30 cellular contexts compared by ENCODE assay signal in genomic region chr9:133202688-133203453, GRCh38. TPM values are rescaled to one million over a fixed set of nuclear protein-coding genes. Genes with fewer than 3 reads are reported as not detected.
DNase-seq lines count a peak whose midpoint lies in the region; ATAC-seq, FAIRE-seq and TF ChIP-seq lines count a peak whose summit lies in the region.
"Had no signal": no experiment of that assay in that cellular context is flagged by ENCODE, and none has a peak within 500 bp of the region (broad histone marks: within the 10 kb centered on the region; RNA-seq: fewer than 3 reads in every experiment).

No MANE protein-coding gene starts in this region.

- H3K36me3 Mint-ChIP-seq in neural progenitor cell = no peaks in the 10 kb centered on the region
- H3K36me3 Mint-ChIP-seq in activated T-helper 2 cell treated with anti-CD3 and anti-CD28 coated beads, Interferon-gamma antibody, Interleukin-2, Interleukin-4, amounts not matched to agents 10 μg/mL and 5 μg/mL and 100 μg/mL, durations not matched to agents 14 hours and 24 hours and 36 hours (ENCODE audit: low read depth) = no peaks in the 10 kb centered on the region
- peaks cover 2% of the 10 kb centered on the region for H3K36me3 Mint-ChIP-seq in activated CD4-positive, alpha-beta T cell treated with anti-CD3 and anti-CD28 coated beads for 36 hours (ENCODE audit: low read depth)

- H4K20me1 ChIP-seq in neural progenitor cell (ENCODE audit: low read depth) = no peaks in the 10 kb centered on the region
- H4K20me1 ChIP-seq: BLaER1 treated with 17β-estradiol and CSF1 and Interleukin-3, amounts not matched to agents 10 nM and 100 nM had no signal

- H3K4me1 Mint-ChIP-seq in neural progenitor cell = no peaks in the 10 kb centered on the region
- no peaks in the 10 kb centered on the region for H3K4me1 Mint-ChIP-seq in activated T-helper 2 cell treated with anti-CD3 and anti-CD28 coated beads, Interferon-gamma antibody, Interleukin-2, Interleukin-4, amounts not matched to agents 10 μg/mL and 5 μg/mL and 100 μg/mL, durations not matched to agents 14 hours and 24 hours and 36 hours (ENCODE audit: low read depth)
- peaks cover 10% of the 10 kb centered on the region for H3K4me1 Mint-ChIP-seq in activated CD4-positive, alpha-beta T cell treated with anti-CD3 and anti-CD28 coated beads for 36 hours

- no peak for TF ChIP-seq POLR2A in spleen (IDR thresholded peaks at IDR 0.05)

- no peak for ATAC-seq in heart right ventricle
- no peak for ATAC-seq in activated CD4-positive, alpha-beta T cell treated with anti-CD3 and anti-CD28 coated beads for 36 hours
- ATAC-seq: Right ventricle myocardium inferior had no signal

- H3K9ac ChIP-seq in neural progenitor cell = no peak overlapping the region
- H3K9ac ChIP-seq: BLaER1 treated with 17β-estradiol and CSF1 and Interleukin-3, amounts not matched to agents 10 nM and 100 nM had no signal

- no peak overlapping the region for H3K4me2 ChIP-seq in neural progenitor cell
- H3K4me2 ChIP-seq: A549; BLaER1 treated with 17β-estradiol and CSF1 and Interleukin-3, amounts not matched to agents 10 nM and 100 nM; PC-9 had no signal

- H3K79me2 ChIP-seq in neural progenitor cell (ENCODE audit: low read depth) = no peaks in the 10 kb centered on the region

- H3K4me3 Mint-ChIP-seq in neural progenitor cell = peak overlapping the region; percentile 1
- no peak overlapping the region for H3K4me3 Mint-ChIP-seq in activated T-helper 2 cell treated with anti-CD3 and anti-CD28 coated beads, Interferon-gamma antibody, Interleukin-2, Interleukin-4, amounts not matched to agents 10 μg/mL and 5 μg/mL and 100 μg/mL, durations not matched to agents 14 hours and 24 hours and 36 hours (ENCODE audit: low read depth)
- H3K4me3 Mint-ChIP-seq in activated CD4-positive, alpha-beta T cell treated with anti-CD3 and anti-CD28 coated beads for 36 hours = no peak overlapping the region
- H3K4me3 Mint-ChIP-seq: CD4-positive, alpha-beta T cell; HFFc6 had no signal

- peak; percentile 42 for FAIRE-seq in urothelium cell line (lab: Jason Lieb, UNC)
- FAIRE-seq: A549, D721Med, GM19239 had no signal

- peaks cover 2% of the 10 kb centered on the region for H3K9me3 Mint-ChIP-seq in neural progenitor cell
- no peaks in the 10 kb centered on the region for H3K9me3 Mint-ChIP-seq in activated T-helper 2 cell treated with anti-CD3 and anti-CD28 coated beads, Interferon-gamma antibody, Interleukin-2, Interleukin-4, amounts not matched to agents 10 μg/mL and 5 μg/mL and 100 μg/mL, durations not matched to agents 14 hours and 24 hours and 36 hours
- peaks cover 2% of the 10 kb centered on the region for H3K9me3 Mint-ChIP-seq in activated CD4-positive, alpha-beta T cell treated with anti-CD3 and anti-CD28 coated beads for 36 hours (ENCODE audit: low read depth)
- H3K9me3 Mint-ChIP-seq: CD4-positive, alpha-beta T cell; HFFc6 had no signal

- no peaks in the 10 kb centered on the region for H3K27me3 ChIP-seq in right atrium auricular region
- peaks cover 0 to 48% (median 14%) of the 10 kb centered on the region in 7 donors for H3K27me3 ChIP-seq in heart right ventricle
- H3K27me3 ChIP-seq in neural progenitor cell = peaks cover 73% of the 10 kb centered on the region
- peaks cover 0 to 82% (median 0%) of the 10 kb centered on the region in 7 donors for H3K27me3 ChIP-seq in spleen (replicated peaks in 1 of 7)

- peak; percentile 11 for DNase-seq in right atrium auricular region (ENCODE audit: low spot score)
- DNase-seq in heart right ventricle = no peak
- DNase-seq in neural progenitor cell (ENCODE audit: low spot score) = no peak
- peak; percentile 28 for DNase-seq in spleen
- DNase-seq in urothelium cell line (ENCODE audit: low spot score) = no peak
- DNase-seq in activated T-helper 2 cell treated with anti-CD3 and anti-CD28 coated beads, Interferon-gamma antibody, Interleukin-2, Interleukin-4, amounts not matched to agents 10 μg/mL and 5 μg/mL and 100 μg/mL, durations not matched to agents 14 hours and 24 hours and 36 hours (ENCODE audit: low spot score) = no peak
- DNase-seq in activated CD4-positive, alpha-beta T cell treated with anti-CD3 and anti-CD28 coated beads for 4 hours = no peak
- no peak for DNase-seq in activated CD4-positive, alpha-beta T cell treated with anti-CD3 and anti-CD28 coated beads for 36 hours
- DNase-seq: AML-193; CD4-positive, alpha-beta T cell; H7; HFFc6; KBM-7; NCI-H1417; NCI-H1694; NCI-H2029 treated with DMSO at 0.1 percent for 48 hours; NCI-H2227 treated with DMSO at 0.1 percent for 48 hours; NCI-H526 treated with DMSO at 0.1 percent for 48 hours; PC-9; SJCRH30 had no signal

- CTCF ChIA-PET in activated CD4-positive, alpha-beta T cell treated with anti-CD3 and anti-CD28 coated beads for 36 hours (lab: Charles Lee) = interaction anchor here (0.7 to 0.8 kb wide), 2 partner anchors 13 to 181 kb away, joined by 3 read pairs; no protein-coding TSS in a partner anchor

- H3K27ac ChIP-seq in right atrium auricular region = no peak overlapping the region
- no peak overlapping the region for H3K27ac ChIP-seq in heart right ventricle
- no peak overlapping the region for H3K27ac ChIP-seq in neural progenitor cell
- no peak overlapping the region for H3K27ac ChIP-seq in spleen
- H3K27ac ChIP-seq: A549; BLaER1 treated with 17β-estradiol and CSF1 and Interleukin-3, amounts not matched to agents 10 nM and 100 nM; PC-9; SJCRH30 had no signal

- TF ChIP-seq CTCF in right atrium auricular region (IDR thresholded peaks at IDR 0.05) (no peak), heart right ventricle (IDR thresholded peaks at IDR 0.05) (no peak), neural progenitor cell (IDR thresholded peaks at IDR 0.05) (no peak), spleen (IDR thresholded peaks at IDR 0.05 in 8 of 11, conservative IDR thresholded peaks at IDR 0.05 in 3 of 11) (no peak)

- intact Hi-C loops in heart right ventricle (cut with DNase I) (no loop called here), spleen (cut with DNase I; ENCODE audit: low total_unique reads) (no loop called here)
- intact Hi-C loops in activated T-helper 2 cell treated with anti-CD3 and anti-CD28 coated beads, Interferon-gamma antibody, Interleukin-2, Interleukin-4, amounts not matched to agents 10 μg/mL and 5 μg/mL and 100 μg/mL, durations not matched to agents 14 hours and 24 hours and 36 hours (cut with micrococcal nuclease) = no loop called here
- intact Hi-C loops in activated CD4-positive, alpha-beta T cell treated with anti-CD3 and anti-CD28 coated beads for 36 hours (cut with DNase I, micrococcal nuclease) = loop anchor here in 1 of 2 experiments (10.0 kb wide), 1 partner anchor 488 kb away; no protein-coding TSS in a partner anchor

- no peak overlapping the region for H3K27ac Mint-ChIP-seq in neural progenitor cell
- H3K27ac Mint-ChIP-seq in activated T-helper 2 cell treated with anti-CD3 and anti-CD28 coated beads, Interferon-gamma antibody, Interleukin-2, Interleukin-4, amounts not matched to agents 10 μg/mL and 5 μg/mL and 100 μg/mL, durations not matched to agents 14 hours and 24 hours and 36 hours = no peak overlapping the region
- no peak overlapping the region for H3K27ac Mint-ChIP-seq in activated CD4-positive, alpha-beta T cell treated with anti-CD3 and anti-CD28 coated beads for 36 hours
- H3K27ac Mint-ChIP-seq: CD4-positive, alpha-beta T cell; HFFc6 had no signal

- no peaks in the 10 kb centered on the region for H3K4me1 ChIP-seq in right atrium auricular region
- H3K4me1 ChIP-seq in heart right ventricle = peaks cover 0 to 4% (median 0%) of the 10 kb centered on the region in 9 donors
- H3K4me1 ChIP-seq in neural progenitor cell = no peaks in the 10 kb centered on the region
- no peaks in the 10 kb centered on the region for H3K4me1 ChIP-seq in spleen
- H3K4me1 ChIP-seq: A549, SJCRH30 had no signal

- 88 to 92% methylated on average over 14 of the region's 14 CpGs for WGBS in heart right ventricle, 2 donors
- WGBS in spleen, 5 donors = 88 to 92% (median 89%) methylated on average over 14 of the region's 14 CpGs

- H3K9me3 ChIP-seq in right atrium auricular region (no peaks in the 10 kb centered on the region), heart right ventricle (no peaks in the 10 kb centered on the region), neural progenitor cell (ENCODE audit: low read depth) (no peaks in the 10 kb centered on the region), spleen (no peaks in the 10 kb centered on the region)
- H3K9me3 ChIP-seq: A549; BLaER1 treated with 17β-estradiol and CSF1 and Interleukin-3, amounts not matched to agents 10 nM and 100 nM; SJCRH30 had no signal

- no peaks in the 10 kb centered on the region for H3F3A ChIP-seq in neural progenitor cell (ENCODE audit: low read depth)

- POLR2A ChIA-PET in activated CD4-positive, alpha-beta T cell treated with anti-CD3 and anti-CD28 coated beads for 36 hours (lab: Charles Lee) = no interaction called here

- H3K36me3 ChIP-seq in right atrium auricular region = no peaks in the 10 kb centered on the region
- no peaks in the 10 kb centered on the region for H3K36me3 ChIP-seq in heart right ventricle
- no peaks in the 10 kb centered on the region for H3K36me3 ChIP-seq in neural progenitor cell
- H3K36me3 ChIP-seq in spleen = no peaks in the 10 kb centered on the region
- H3K36me3 ChIP-seq: BLaER1 treated with 17β-estradiol and CSF1 and Interleukin-3, amounts not matched to agents 10 nM and 100 nM; SJCRH30 had no signal

- no peak overlapping the region for H2AFZ ChIP-seq in neural progenitor cell (replicated peaks)
- H2AFZ ChIP-seq: PC-9 had no signal

- no peak overlapping the region for H3K4me3 ChIP-seq in right atrium auricular region
- H3K4me3 ChIP-seq in heart right ventricle = no peak overlapping the region
- no peak overlapping the region for H3K4me3 ChIP-seq in neural progenitor cell
- H3K4me3 ChIP-seq in spleen = no peak overlapping the region
- H3K4me3 ChIP-seq: A549; BLaER1 treated with 17β-estradiol and CSF1 and Interleukin-3, amounts not matched to agents 10 nM and 100 nM; PC-9; SJCRH30 had no signal

- peaks cover 3% of the 10 kb centered on the region for H3K27me3 Mint-ChIP-seq in neural progenitor cell (ENCODE audit: insufficient read depth, low read depth)
- peaks cover 5% of the 10 kb centered on the region for H3K27me3 Mint-ChIP-seq in activated T-helper 2 cell treated with anti-CD3 and anti-CD28 coated beads, Interferon-gamma antibody, Interleukin-2, Interleukin-4, amounts not matched to agents 10 μg/mL and 5 μg/mL and 100 μg/mL, durations not matched to agents 14 hours and 24 hours and 36 hours (ENCODE audit: low read depth)
- H3K27me3 Mint-ChIP-seq in activated CD4-positive, alpha-beta T cell treated with anti-CD3 and anti-CD28 coated beads for 36 hours = peaks cover 12% of the 10 kb centered on the region

RNA-seq across cellular contexts. Expression of gene OBP2B, which starts 6.2 kb away (rescaled TPM):
- total RNA-seq in right atrium auricular region (not detected), heart right ventricle (under 1 TPM in 1 of 10 donors, not detected in 9; 0.75 TPM), neural progenitor cell (ENCODE audit: low replicate concordance) (not detected in 2 replicates), spleen (under 1 TPM in 1 of 7 donors, not detected in 6; 0.95 TPM)
- polyA plus RNA-seq in heart right ventricle (not detected), spleen (under 1 TPM in 2 of 3 donors, not detected in 1; 0.16 to 0.38 TPM)
- not detected in 2 replicates for total RNA-seq in activated T-helper 2 cell treated with anti-CD3 and anti-CD28 coated beads, Interferon-gamma antibody, Interleukin-2, Interleukin-4, amounts not matched to agents 10 μg/mL and 5 μg/mL and 100 μg/mL, durations not matched to agents 14 hours and 24 hours and 36 hours
- total RNA-seq in activated CD4-positive, alpha-beta T cell treated with anti-CD3 and anti-CD28 coated beads for 36 hours = not detected
- total RNA-seq: CD4-positive, alpha-beta T cell; H7; HFFc6; HT1080; LHCN-M2; MCF 10A; NCI-H460; PC-9; Right ventricle myocardium inferior; RPMI7951; SJCRH30 had no signal
- polyA plus RNA-seq: A549 had no signal

RNA-seq across cellular contexts. Expression of gene GBGT1, which starts 39.2 kb away (rescaled TPM):
- total RNA-seq in right atrium auricular region = 10 to 100 TPM; 15.5 to 16.8 TPM
- total RNA-seq in heart right ventricle = 10 to 100 TPM in 3 of 10 donors, 1 to 10 TPM in 7; 2.5 to 14.7 (median 6.2) TPM
- 10 to 100 TPM in 1 of 2 donors, 1 to 10 TPM in 1; 5.5 to 10.5 TPM for polyA plus RNA-seq in heart right ventricle
- 2.0 and 3.0 TPM in 2 replicates for total RNA-seq in neural progenitor cell (ENCODE audit: low replicate concordance)
- 10 to 100 TPM; 16.8 to 52.8 (median 31.2) TPM for total RNA-seq in spleen
- polyA plus RNA-seq in spleen = 10 to 100 TPM in 2 of 3 donors, 1 to 10 TPM in 1; 9.2 to 14.1 (median 10.7) TPM
- 6.8 and 7.4 TPM in 2 replicates for total RNA-seq in activated T-helper 2 cell treated with anti-CD3 and anti-CD28 coated beads, Interferon-gamma antibody, Interleukin-2, Interleukin-4, amounts not matched to agents 10 μg/mL and 5 μg/mL and 100 μg/mL, durations not matched to agents 14 hours and 24 hours and 36 hours
- 1 to 10 TPM; 3.8 to 4.8 TPM for total RNA-seq in activated CD4-positive, alpha-beta T cell treated with anti-CD3 and anti-CD28 coated beads for 36 hours
- total RNA-seq: MCF 10A had no signal

Comparison
In these comparisons a context has a peak if more than half of its experiments do, and no peak if none do; other contexts are left out.
1. DNase-seq: peak in right atrium auricular region (single experiment) and spleen (single experiment); none in heart right ventricle (0 of 2), neural progenitor cell (single experiment), urothelium cell line (single experiment), activated T-helper 2 cell treated with anti-CD3 and anti-CD28 coated beads, Interferon-gamma antibody, Interleukin-2, Interleukin-4, amounts not matched to agents 10 μg/mL and 5 μg/mL and 100 μg/mL, durations not matched to agents 14 hours and 24 hours and 36 hours (single experiment), activated CD4-positive, alpha-beta T cell treated with anti-CD3 and anti-CD28 coated beads for 4 hours (0 of 2) and activated CD4-positive, alpha-beta T cell treated with anti-CD3 and anti-CD28 coated beads for 36 hours (single experiment).